ENCODE assay signal across 20 cellular contexts in genomic region chr5:106849266-106849665, GRCh38.
"Had no signal": no experiment of that assay in that cellular context is flagged by ENCODE, and none has a peak within 500 bp of the region (broad histone marks: within the 10 kb centered on the region; RNA-seq: fewer than 3 reads in every experiment).

No MANE protein-coding gene starts in this region.

- H3K4me1 ChIP-seq: body of pancreas, colonic mucosa, esophagus muscularis mucosa, psoas muscle, right lobe of liver, upper lobe of right lung had no signal

- H3K27ac ChIP-seq: body of pancreas, colonic mucosa, esophagus muscularis mucosa, psoas muscle, right lobe of liver, thoracic aorta, upper lobe of right lung had no signal

- H3K9me3 ChIP-seq: body of pancreas, colonic mucosa, esophagus muscularis mucosa, psoas muscle, right lobe of liver, thoracic aorta, upper lobe of right lung had no signal

- DNase-seq: activated CD4-positive, alpha-beta T cell treated with anti-CD3 and anti-CD28 coated beads, Interleukin-2, amount 10 ng/mL, durations not matched to agents 24 days and 14 days; activated CD8-positive, alpha-beta memory T cell treated with anti-CD3 and anti-CD28 coated beads, Interleukin-2, amount 50 U/mL, for 4 hours; activated CD8-positive, alpha-beta T cell treated with anti-CD3 and anti-CD28 coated beads, Interleukin-2, amount 10 ng/mL, durations not matched to agents 7 days and 5 days; activated gamma-delta T cell treated with Interleukin-2 at 50 U/mL for 16 hours; activated naive CD8-positive, alpha-beta T cell treated with anti-CD3 and anti-CD28 coated beads for 36 hours; activated T-cell treated with anti-CD3 and anti-CD28 coated beads, Interleukin-2, amount 50 U/mL, for 72 hours; amygdala; body of pancreas; caudate nucleus; colonic mucosa; hippocampal formation; nephron progenitor cell; psoas muscle; right lobe of liver; stimulated activated naive CD8-positive, alpha-beta T cell treated with anti-CD3 and anti-CD28 coated beads, Interleukin-15, amount 100 ng/mL, for 72 hours; T-helper 2 cell; upper lobe of right lung had no signal

- H3K9me3 Mint-ChIP-seq: activated CD4-positive, alpha-beta T cell treated with anti-CD3 and anti-CD28 coated beads, Interleukin-2, amount 10 ng/mL, durations not matched to agents 24 days and 14 days; activated T-cell treated with anti-CD3 and anti-CD28 coated beads, Interleukin-2, amount 50 U/mL, for 72 hours; nephron progenitor cell; stimulated activated naive CD8-positive, alpha-beta T cell treated with anti-CD3 and anti-CD28 coated beads, Interleukin-15, amount 100 ng/mL, for 72 hours; WTC11 had no signal

- H3K36me3 ChIP-seq: colonic mucosa, esophagus muscularis mucosa, right lobe of liver, thoracic aorta, upper lobe of right lung had no signal

- H3K27me3 ChIP-seq: body of pancreas, colonic mucosa, esophagus muscularis mucosa, right lobe of liver, upper lobe of right lung had no signal

- H3K27me3 Mint-ChIP-seq: activated CD4-positive, alpha-beta T cell treated with anti-CD3 and anti-CD28 coated beads, Interleukin-2, amount 10 ng/mL, durations not matched to agents 24 days and 14 days; activated naive CD8-positive, alpha-beta T cell treated with anti-CD3 and anti-CD28 coated beads for 36 hours; stimulated activated naive CD8-positive, alpha-beta T cell treated with anti-CD3 and anti-CD28 coated beads, Interleukin-15, amount 100 ng/mL, for 72 hours had no signal

- H3K4me3 Mint-ChIP-seq: activated CD4-positive, alpha-beta T cell treated with anti-CD3 and anti-CD28 coated beads, Interleukin-2, amount 10 ng/mL, durations not matched to agents 24 days and 14 days; activated CD8-positive, alpha-beta T cell treated with anti-CD3 and anti-CD28 coated beads, Interleukin-2, amount 10 ng/mL, durations not matched to agents 7 days and 5 days; activated naive CD8-positive, alpha-beta T cell treated with anti-CD3 and anti-CD28 coated beads for 36 hours; activated T-cell treated with anti-CD3 and anti-CD28 coated beads, Interleukin-2, amount 50 U/mL, for 72 hours; nephron progenitor cell; stimulated activated naive CD8-positive, alpha-beta T cell treated with anti-CD3 and anti-CD28 coated beads, Interleukin-15, amount 100 ng/mL, for 72 hours; WTC11 had no signal

- H3K4me3 ChIP-seq: body of pancreas, colonic mucosa, esophagus muscularis mucosa, psoas muscle, right lobe of liver, thoracic aorta, upper lobe of right lung had no signal

- H3K27ac Mint-ChIP-seq: activated CD4-positive, alpha-beta T cell treated with anti-CD3 and anti-CD28 coated beads, Interleukin-2, amount 10 ng/mL, durations not matched to agents 24 days and 14 days; activated CD8-positive, alpha-beta T cell treated with anti-CD3 and anti-CD28 coated beads, Interleukin-2, amount 10 ng/mL, durations not matched to agents 7 days and 5 days; activated naive CD8-positive, alpha-beta T cell treated with anti-CD3 and anti-CD28 coated beads for 36 hours; activated T-cell treated with anti-CD3 and anti-CD28 coated beads, Interleukin-2, amount 50 U/mL, for 72 hours; nephron progenitor cell; stimulated activated naive CD8-positive, alpha-beta T cell treated with anti-CD3 and anti-CD28 coated beads, Interleukin-15, amount 100 ng/mL, for 72 hours; WTC11 had no signal

- H3K4me1 Mint-ChIP-seq: activated CD4-positive, alpha-beta T cell treated with anti-CD3 and anti-CD28 coated beads, Interleukin-2, amount 10 ng/mL, durations not matched to agents 24 days and 14 days; activated naive CD8-positive, alpha-beta T cell treated with anti-CD3 and anti-CD28 coated beads for 36 hours; nephron progenitor cell; stimulated activated naive CD8-positive, alpha-beta T cell treated with anti-CD3 and anti-CD28 coated beads, Interleukin-15, amount 100 ng/mL, for 72 hours had no signal

- H3K36me3 Mint-ChIP-seq: activated naive CD8-positive, alpha-beta T cell treated with anti-CD3 and anti-CD28 coated beads for 36 hours; WTC11 had no signal

- ATAC-seq: activated CD8-positive, alpha-beta T cell treated with anti-CD3 and anti-CD28 coated beads, Interleukin-2, amount 10 ng/mL, durations not matched to agents 7 days and 5 days; activated T-cell treated with anti-CD3 and anti-CD28 coated beads, Interleukin-2, amount 50 U/mL, for 72 hours; body of pancreas; psoas muscle; right lobe of liver; stimulated activated naive CD8-positive, alpha-beta T cell treated with anti-CD3 and anti-CD28 coated beads, Interleukin-15, amount 100 ng/mL, for 72 hours; upper lobe of right lung; WTC11 had no signal
